Comparison of ENCODE assay signal across 8 cellular contexts in genomic region chr10:69065406-69066361, GRCh38. TPM values are rescaled to one million over a fixed set of nuclear protein-coding genes. Genes with fewer than 3 reads are reported as not detected.
DNase-seq lines count a peak whose midpoint lies in the region; ATAC-seq and TF ChIP-seq lines count a peak whose summit lies in the region.

No MANE protein-coding gene starts in this region.

- ATAC-seq in GM18861 (IDR thresholded peaks at IDR 0.05; ENCODE audit: unreplicated experiment) (peak; percentile 41), HG02798 (IDR thresholded peaks at IDR 0.05; ENCODE audit: poor library complexity, unreplicated experiment) (peak; percentile 68)
- ATAC-seq in stimulated activated effector memory CD8-positive, alpha-beta T cell treated with anti-CD3 and anti-CD28 coated beads, Interleukin-12 subunit alpha, Interleukin-12 subunit beta, amount 100 ng/mL, for 72 hours, result peak; percentile 94

- H3K4me3 Mint-ChIP-seq in stimulated activated effector memory CD8-positive, alpha-beta T cell treated with anti-CD3 and anti-CD28 coated beads, Interleukin-12 subunit alpha, Interleukin-12 subunit beta, amount 100 ng/mL, for 72 hours, result peak overlapping the region; percentile 62
- no peak overlapping the region for H3K4me3 Mint-ChIP-seq in glutamatergic neuron (ENCODE audit: unreplicated experiment)

- H3K36me3 Mint-ChIP-seq in stimulated activated effector memory CD8-positive, alpha-beta T cell treated with anti-CD3 and anti-CD28 coated beads, Interleukin-12 subunit alpha, Interleukin-12 subunit beta, amount 100 ng/mL, for 72 hours, result peaks cover 11% of the 10 kb centered on the region
- no peaks in the 10 kb centered on the region for H3K36me3 Mint-ChIP-seq in glutamatergic neuron (ENCODE audit: unreplicated experiment)

- peak overlapping the region; percentile 93 for H3K27ac Mint-ChIP-seq in stimulated activated effector memory CD8-positive, alpha-beta T cell treated with anti-CD3 and anti-CD28 coated beads, Interleukin-12 subunit alpha, Interleukin-12 subunit beta, amount 100 ng/mL, for 72 hours
- no peak overlapping the region for H3K27ac Mint-ChIP-seq in glutamatergic neuron (ENCODE audit: unreplicated experiment)

- no peaks in the 10 kb centered on the region for H3K9me3 Mint-ChIP-seq in stimulated activated effector memory CD8-positive, alpha-beta T cell treated with anti-CD3 and anti-CD28 coated beads, Interleukin-12 subunit alpha, Interleukin-12 subunit beta, amount 100 ng/mL, for 72 hours
- H3K9me3 Mint-ChIP-seq in glutamatergic neuron (ENCODE audit: unreplicated experiment), result peaks cover 2% of the 10 kb centered on the region

- CTCF ChIA-PET in RWPE1 (lab: Yijun Ruan, JAX), result no interaction called here

- DNase-seq in RWPE1 (ENCODE audit: low spot score), result no peak
- peak; percentile 94 for DNase-seq in fibroblast of mammary gland (ENCODE audit: low read depth)
- peak; percentile 20 to 77 for DNase-seq in stimulated activated effector memory CD8-positive, alpha-beta T cell treated with anti-CD3 and anti-CD28 coated beads, Interleukin-12 subunit alpha, Interleukin-12 subunit beta, amount 100 ng/mL, for 72 hours (ENCODE audit: low spot score in 2 of 2)
- DNase-seq in NCI-H2227 treated with DMSO at 0.1 percent for 48 hours (lab: John Stamatoyannopoulos, UW), result no peak
- DNase-seq in glutamatergic neuron, result no peak
- no peak for DNase-seq in NCI-H2081 (lab: John Stamatoyannopoulos, UW)

- peak overlapping the region; percentile 69 for H3K27ac ChIP-seq in RWPE1

- POLR2A ChIA-PET in RWPE1 (lab: Yijun Ruan, JAX; ENCODE audit: low non-redundant PET), result no interaction called here

- no peak overlapping the region for H3K4me3 ChIP-seq in fibroblast of mammary gland (ENCODE audit: control insufficient read depth, low read depth, low read length)

- TF ChIP-seq CTCF in RWPE1 (conservative IDR thresholded peaks at IDR 0.05; ENCODE audit: low read depth) (no peak), fibroblast of mammary gland (conservative IDR thresholded peaks at IDR 0.05; ENCODE audit: control insufficient read depth, insufficient read depth, low read depth, low read length) (no peak), glutamatergic neuron (IDR thresholded peaks at IDR 0.05; ENCODE audit: partially characterized antibody, unreplicated experiment) (no peak)

- peaks cover 42% of the 10 kb centered on the region for H3K4me1 Mint-ChIP-seq in stimulated activated effector memory CD8-positive, alpha-beta T cell treated with anti-CD3 and anti-CD28 coated beads, Interleukin-12 subunit alpha, Interleukin-12 subunit beta, amount 100 ng/mL, for 72 hours
- H3K4me1 Mint-ChIP-seq in glutamatergic neuron (ENCODE audit: low read depth, unreplicated experiment), result no peaks in the 10 kb centered on the region

- H3K27me3 Mint-ChIP-seq in glutamatergic neuron (ENCODE audit: unreplicated experiment), result peaks cover 2% of the 10 kb centered on the region

RNA-seq across cellular contexts. Expression of gene SRGN, which starts 22.2 kb away (rescaled TPM):
- total RNA-seq in glutamatergic neuron (ENCODE audit: unreplicated experiment), result not detected

RNA-seq across cellular contexts. Expression of gene VPS26A, which starts 58.3 kb away (rescaled TPM):
- 55.8 TPM for total RNA-seq in glutamatergic neuron (ENCODE audit: unreplicated experiment)

Comparison
In these comparisons a context has a peak if more than half of its experiments do, and no peak if none do; other contexts are left out.
1. ATAC-seq: peak in every context shown above with its lines; median percentile 94 in stimulated activated effector memory CD8-positive, alpha-beta T cell treated with anti-CD3 and anti-CD28 coated beads, Interleukin-12 subunit alpha, Interleukin-12 subunit beta, amount 100 ng/mL, for 72 hours; 68 in HG02798; 41 in GM18861.
2. DNase-seq: peak in fibroblast of mammary gland (single experiment) and stimulated activated effector memory CD8-positive, alpha-beta T cell treated with anti-CD3 and anti-CD28 coated beads, Interleukin-12 subunit alpha, Interleukin-12 subunit beta, amount 100 ng/mL, for 72 hours (2 of 2); none in RWPE1 (single experiment), NCI-H2227 treated with DMSO at 0.1 percent for 48 hours (single experiment), glutamatergic neuron (single experiment) and NCI-H2081 (0 of 2).